ENCODE assay signal across 8 cellular contexts in the genomic region with DNA sequence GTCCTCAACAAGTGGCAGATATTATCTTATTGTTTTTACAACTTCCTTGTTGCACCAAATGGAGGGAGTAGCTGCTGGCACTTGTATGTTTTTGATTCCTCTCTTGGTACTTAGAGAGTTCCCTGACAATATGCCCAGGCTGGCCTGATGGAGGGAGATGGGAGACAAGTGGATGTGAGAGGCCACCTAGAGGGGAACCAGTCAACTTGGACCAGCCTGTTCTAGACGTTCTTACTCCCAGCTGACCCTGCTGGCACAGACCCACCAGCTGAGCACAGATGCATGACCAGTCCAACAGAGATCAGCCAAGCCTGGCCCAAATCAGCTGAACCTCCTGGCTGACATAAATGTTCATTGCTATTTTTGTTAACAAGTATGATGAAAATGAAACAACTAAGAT.
DNase-seq lines count a peak whose midpoint lies in the region; ATAC-seq and TF ChIP-seq lines count a peak whose summit lies in the region.

No MANE protein-coding gene starts in this region.

- DNase-seq in SHP77 (lab: John Stamatoyannopoulos, UW) (peak; percentile 45 to 50), SHP77 treated with DMSO at 0.1 percent for 48 hours (lab: John Stamatoyannopoulos, UW) (no peak), SK-N-MC (ENCODE audit: low read depth, low spot score) (no peak), left cardiac atrium (peak; percentile 77), upper lobe of right lung (no peak), NCI-H1694 treated with DMSO at 0.1 percent for 48 hours (lab: John Stamatoyannopoulos, UW) (no peak), cerebellar nuclear complex (lab: John Stamatoyannopoulos, UW) (no peak)
- no peak for DNase-seq in activated effector memory CD4-positive, alpha-beta T cell treated with anti-CD3 and anti-CD28 coated beads, Interleukin-2, amount 50 U/mL, for 16 hours

- H3K4me3 ChIP-seq in SK-N-MC (peak overlapping the region; percentile 17; the same call in 1 of the 2 replicates), upper lobe of right lung (no peak overlapping the region)

- H3K9ac ChIP-seq in SK-N-MC (ENCODE audit: insufficient read length): no peak overlapping the region

- no peaks in the 10 kb centered on the region for H3K27me3 ChIP-seq in upper lobe of right lung

- ATAC-seq in left cardiac atrium (peak; percentile 95 to 98), upper lobe of right lung (peak; percentile 39)

- H3K36me3 ChIP-seq in SK-N-MC (ENCODE audit: insufficient read depth, low read length): no peaks in the 10 kb centered on the region
- no peaks in the 10 kb centered on the region for H3K36me3 ChIP-seq in upper lobe of right lung

- H3K4me1 ChIP-seq in upper lobe of right lung: no peaks in the 10 kb centered on the region

- H3K9me3 ChIP-seq in SK-N-MC (ENCODE audit: low read depth, low read length) (no peaks in the 10 kb centered on the region), upper lobe of right lung (no peaks in the 10 kb centered on the region)

- TF ChIP-seq CTCF in upper lobe of right lung (IDR thresholded peaks at IDR 0.05): no peak

- intact Hi-C loops in left cardiac atrium (cut with DNase I): no loop called here
- intact Hi-C loops in upper lobe of right lung (cut with DNase I): no loop called here

- 0 out of 2 replicates have a peak overlapping the region, but pooled peaks have one; percentile 28 for H3K27ac ChIP-seq in SK-N-MC
- H3K27ac ChIP-seq in upper lobe of right lung: no peak overlapping the region

Comparison
In these comparisons a context has a peak if more than half of its experiments do, and no peak if none do; other contexts are left out.
1. DNase-seq: peak in SHP77 (2 of 2) and left cardiac atrium (single experiment); none in SHP77 treated with DMSO at 0.1 percent for 48 hours (single experiment), SK-N-MC (single experiment), upper lobe of right lung (single experiment), activated effector memory CD4-positive, alpha-beta T cell treated with anti-CD3 and anti-CD28 coated beads, Interleukin-2, amount 50 U/mL, for 16 hours (single experiment), NCI-H1694 treated with DMSO at 0.1 percent for 48 hours (single experiment) and cerebellar nuclear complex (0 of 2).